Comparison of ENCODE assay signal across 3 cellular contexts in genomic region chr11:2015044-2015443, GRCh38.
TF ChIP-seq lines count a peak whose summit lies in the region.

No MANE protein-coding gene starts in this region.

TF ChIP-seq in HepG2, 621 proteins besides CTCF, POLR2A, EP300 and RAD21:
- no peak for TF ChIP-seq ZNF510 (CRISPR knock-in tag; IDR thresholded peaks at IDR 0.05; ENCODE audit: low read depth)

TF ChIP-seq in GM23338, 12 proteins besides CTCF, POLR2A, EP300 and RAD21:
- TF ChIP-seq ZNF462 (CRISPR knock-in tag; IDR thresholded peaks at IDR 0.05) (no peak), POLR2AphosphoS5 (IDR thresholded peaks at IDR 0.05; ENCODE audit: low read depth) (no peak), REST (IDR thresholded peaks at IDR 0.05; ENCODE audit: unreplicated experiment) (no peak), CREB1 (CRISPR knock-in tag; IDR thresholded peaks at IDR 0.05; ENCODE audit: low read depth) (no peak), ZNF331 (CRISPR knock-in tag; IDR thresholded peaks at IDR 0.05; ENCODE audit: low read depth) (no peak), STAT1 (IDR thresholded peaks at IDR 0.05; ENCODE audit: unreplicated experiment) (no peak), ETS1 (IDR thresholded peaks at IDR 0.05) (no peak), EZH2phosphoT487 (IDR thresholded peaks at IDR 0.05; ENCODE audit: unreplicated experiment) (no peak), JUNB (IDR thresholded peaks at IDR 0.05; ENCODE audit: unreplicated experiment) (no peak), EZH2 (IDR thresholded peaks at IDR 0.05; ENCODE audit: low read depth, unreplicated experiment) (no peak), NANOG (IDR thresholded peaks at IDR 0.05; ENCODE audit: borderline replicate concordance) (no peak), ZNF114 (CRISPR knock-in tag; IDR thresholded peaks at IDR 0.05) (no peak)

TF ChIP-seq in WTC11, 78 proteins besides CTCF, POLR2A, EP300 and RAD21:
- TF ChIP-seq CREB1 (CRISPR knock-in tag; IDR thresholded peaks at IDR 0.05) (no peak), ZNF138 (CRISPR knock-in tag; conservative IDR thresholded peaks at IDR 0.05) (no peak), HMGA2 (CRISPR knock-in tag; IDR thresholded peaks at IDR 0.05) (no peak), NR2C2 (CRISPR knock-in tag; IDR thresholded peaks at IDR 0.05) (no peak), MAX (CRISPR knock-in tag; IDR thresholded peaks at IDR 0.05) (no peak), MXD4 (CRISPR knock-in tag; IDR thresholded peaks at IDR 0.05; ENCODE audit: borderline replicate concordance) (no peak), TCF7 (CRISPR knock-in tag; IDR thresholded peaks at IDR 0.05; ENCODE audit: low read depth) (no peak), STAT6 (CRISPR knock-in tag; conservative IDR thresholded peaks at IDR 0.05; ENCODE audit: low read depth) (no peak), ATF1 (CRISPR knock-in tag; IDR thresholded peaks at IDR 0.05) (no peak), E2F5 (CRISPR knock-in tag; IDR thresholded peaks at IDR 0.05) (no peak), ZBTB21 (CRISPR knock-in tag; IDR thresholded peaks at IDR 0.05; ENCODE audit: borderline replicate concordance) (no peak), TP53 (CRISPR knock-in tag; IDR thresholded peaks at IDR 0.05) (no peak), ARID4B (CRISPR knock-in tag; IDR thresholded peaks at IDR 0.05; ENCODE audit: borderline replicate concordance) (no peak), ERG (CRISPR knock-in tag; IDR thresholded peaks at IDR 0.05) (no peak), SMAD4 (CRISPR knock-in tag; IDR thresholded peaks at IDR 0.05) (no peak), SP1 (CRISPR knock-in tag; conservative IDR thresholded peaks at IDR 0.05) (no peak), FOXP1 (CRISPR knock-in tag; IDR thresholded peaks at IDR 0.05; ENCODE audit: borderline replicate concordance) (no peak), E2F1 (CRISPR knock-in tag; IDR thresholded peaks at IDR 0.05) (no peak), ETV6 (CRISPR knock-in tag; IDR thresholded peaks at IDR 0.05) (no peak)
